In genomic region chr17:50279181-50279526, GRCh38 we compare ENCODE assay signal across 18 cellular contexts. TPM values are rescaled to one million over a fixed set of nuclear protein-coding genes. Genes with fewer than 3 reads are reported as not detected.
A peak's percentile ranks its signal among the peaks of the same experiment; 100 is the strongest.
DNase-seq lines count a peak whose midpoint lies in the region; ATAC-seq, FAIRE-seq and TF ChIP-seq lines count a peak whose summit lies in the region.
"Had no signal": no experiment of that assay in that cellular context is flagged by ENCODE, and none has a peak within 500 bp of the region (broad histone marks: within the 10 kb centered on the region; RNA-seq: fewer than 3 reads in every experiment).

No MANE protein-coding gene starts in this region.

- DNase-seq in AG20443 (ENCODE audit: low spot score) (peak; percentile 58), MG63 (peak; percentile 86), bronchial epithelial cell (ENCODE audit: low read depth) (peak; percentile 49), neuronal stem cell (ENCODE audit: low spot score) (no peak), NCI-H146 treated with DMSO at 0.1 percent for 48 hours (lab: John Stamatoyannopoulos, UW; ENCODE audit: unreplicated experiment) (no peak)
- DNase-seq in stimulated activated effector memory CD8-positive, alpha-beta T cell treated with anti-CD3 and anti-CD28 coated beads, Interleukin-12 subunit alpha, Interleukin-12 subunit beta, amount 100 ng/mL, for 72 hours (ENCODE audit: low spot score in 2 of 2) = no peak
- no peak for DNase-seq in activated CD4-positive, alpha-beta T cell treated with anti-CD3 and anti-CD28 coated beads, Interleukin-2, amount 50 U/mL, for 1 hour
- DNase-seq: activated gamma-delta T cell, KBM-7, NCI-H1694 treated with DMSO at 0.1 percent for 48 hours, NCI-H524 treated with DMSO at 0.1 percent for 48 hours, RPMI8226 had no signal

- H4K8ac ChIP-seq in neuronal stem cell (ENCODE audit: low read depth, low read length) = no peak overlapping the region

- no peak overlapping the region for H2BK12ac ChIP-seq in neuronal stem cell (ENCODE audit: low read length)

- peaks cover 0 to 21% of the 10 kb centered on the region in 2 donors for H3K4me1 ChIP-seq in neuronal stem cell (ENCODE audit: control insufficient read depth in 2 of 2, insufficient read depth in 1 of 2, low read depth in 1 of 2, low read length in 2 of 2)
- H3K4me1 ChIP-seq: parathyroid adenoma had no signal

- no peak for ATAC-seq in stimulated activated effector memory CD8-positive, alpha-beta T cell treated with anti-CD3 and anti-CD28 coated beads, Interleukin-12 subunit alpha, Interleukin-12 subunit beta, amount 100 ng/mL, for 72 hours
- ATAC-seq in GM18520 (IDR thresholded peaks at IDR 0.05; ENCODE audit: unreplicated experiment) = no peak
- ATAC-seq: GM12878 had no signal

- H3K4me2 ChIP-seq in neuronal stem cell (ENCODE audit: insufficient read depth, low read length, poor library complexity, severe bottlenecking) = no peak overlapping the region

- H3K79me1 ChIP-seq in neuronal stem cell (ENCODE audit: low read depth, low read length) = no peaks in the 10 kb centered on the region

- H3K27ac ChIP-seq in neuronal stem cell (replicated peaks; ENCODE audit: low read length) = no peak overlapping the region
- H3K27ac ChIP-seq: BLaER1 treated with 17β-estradiol and CSF1 and Interleukin-3, amounts not matched to agents 10 nM and 100 nM; parathyroid adenoma; thoracic aorta had no signal

- H3K9ac ChIP-seq in neuronal stem cell (ENCODE audit: low read depth, low read length, poor library complexity) = no peak overlapping the region
- H3K9ac ChIP-seq: BLaER1 treated with 17β-estradiol and CSF1 and Interleukin-3, amounts not matched to agents 10 nM and 100 nM; parathyroid adenoma had no signal

- H3K23ac ChIP-seq in neuronal stem cell (ENCODE audit: low read depth, low read length, poor library complexity) = no peak overlapping the region

- no peak overlapping the region for H2BK5ac ChIP-seq in neuronal stem cell (ENCODE audit: low read length)

- H3K14ac ChIP-seq in neuronal stem cell (ENCODE audit: low read length) = no peak overlapping the region

- H2AK5ac ChIP-seq in neuronal stem cell (ENCODE audit: low read depth, low read length) = peak overlapping the region; percentile 90

- H3K4me3 ChIP-seq in MG63 = no peak overlapping the region
- no peak overlapping the region for H3K4me3 ChIP-seq in bronchial epithelial cell (ENCODE audit: low read depth, low read length)
- H3K4me3 ChIP-seq in neuronal stem cell (ENCODE audit: low read length in 2 of 2) = no peak overlapping the region
- H3K4me3 ChIP-seq: BLaER1 treated with 17β-estradiol and CSF1 and Interleukin-3, amounts not matched to agents 10 nM and 100 nM; GM12878; thoracic aorta had no signal

- no CpG with 5 or more reads among the region's 4 CpGs for WGBS in neuronal stem cell (ENCODE audit: extremely low coverage in 2 of 2, insufficient read length in 2 of 2, insufficient replicate concordance in 1 of 2), 2 donors

- H3K27me3 ChIP-seq in MG63 = no peaks in the 10 kb centered on the region
- no peaks in the 10 kb centered on the region for H3K27me3 ChIP-seq in bronchial epithelial cell (ENCODE audit: control insufficient read depth, insufficient read depth, low read length)
- peaks cover 0 to 53% (median 5%) of the 10 kb centered on the region in 3 experiments for H3K27me3 ChIP-seq in neuronal stem cell (ENCODE audit: control insufficient read depth in 3 of 3, insufficient read depth in 3 of 3, low read depth in 1 of 3, low read length in 3 of 3)

- H3K9me3 ChIP-seq in MG63 = no peaks in the 10 kb centered on the region
- H3K9me3 ChIP-seq in neuronal stem cell (replicated peaks in 1 of 2; ENCODE audit: control insufficient read depth in 2 of 2, insufficient read depth in 1 of 2, low read depth in 1 of 2, low read length in 2 of 2) = no peaks in the 10 kb centered on the region
- H3K9me3 ChIP-seq: thoracic aorta had no signal

- H3K9me3 Mint-ChIP-seq in stimulated activated effector memory CD8-positive, alpha-beta T cell treated with anti-CD3 and anti-CD28 coated beads, Interleukin-12 subunit alpha, Interleukin-12 subunit beta, amount 100 ng/mL, for 72 hours = no peaks in the 10 kb centered on the region

- no peak overlapping the region for H2AFZ ChIP-seq in neuronal stem cell (ENCODE audit: low read length)
- H2AFZ ChIP-seq: parathyroid adenoma had no signal

- H3K4me3 Mint-ChIP-seq in stimulated activated effector memory CD8-positive, alpha-beta T cell treated with anti-CD3 and anti-CD28 coated beads, Interleukin-12 subunit alpha, Interleukin-12 subunit beta, amount 100 ng/mL, for 72 hours = no peak overlapping the region

- no peak overlapping the region for H3K4ac ChIP-seq in neuronal stem cell (ENCODE audit: low read length)

- no peak overlapping the region for H3K27ac Mint-ChIP-seq in stimulated activated effector memory CD8-positive, alpha-beta T cell treated with anti-CD3 and anti-CD28 coated beads, Interleukin-12 subunit alpha, Interleukin-12 subunit beta, amount 100 ng/mL, for 72 hours

- H3K36me3 Mint-ChIP-seq in stimulated activated effector memory CD8-positive, alpha-beta T cell treated with anti-CD3 and anti-CD28 coated beads, Interleukin-12 subunit alpha, Interleukin-12 subunit beta, amount 100 ng/mL, for 72 hours = no peaks in the 10 kb centered on the region

- FAIRE-seq in bronchial epithelial cell (lab: Jason Lieb, UNC) = no peak
- FAIRE-seq: GM12878 had no signal

- H2BK15ac ChIP-seq in neuronal stem cell (ENCODE audit: low read length) = no peak overlapping the region

- TF ChIP-seq CTCF in bronchial epithelial cell (IDR thresholded peaks at IDR 0.05; ENCODE audit: insufficient read depth, low read length, severe bottlenecking) = no peak

- H2BK120ac ChIP-seq in neuronal stem cell (ENCODE audit: low read depth, low read length) = peak overlapping the region; percentile 61

- peaks cover 33% of the 10 kb centered on the region for H3K36me3 ChIP-seq in MG63
- peaks cover 7% of the 10 kb centered on the region for H3K36me3 ChIP-seq in bronchial epithelial cell (ENCODE audit: control insufficient read depth, insufficient read depth, low read length)
- H3K36me3 ChIP-seq in neuronal stem cell (replicated peaks in 1 of 2; ENCODE audit: control insufficient read depth in 2 of 2, insufficient read depth in 2 of 2, low read length in 2 of 2) = no peaks in the 10 kb centered on the region

- no peak overlapping the region for H3K18ac ChIP-seq in neuronal stem cell (ENCODE audit: low read length)

- peaks cover 29% of the 10 kb centered on the region for H3K4me1 Mint-ChIP-seq in stimulated activated effector memory CD8-positive, alpha-beta T cell treated with anti-CD3 and anti-CD28 coated beads, Interleukin-12 subunit alpha, Interleukin-12 subunit beta, amount 100 ng/mL, for 72 hours

- no peak overlapping the region for H4K91ac ChIP-seq in neuronal stem cell (ENCODE audit: low read depth, low read length, poor library complexity)

RNA-seq across cellular contexts. Expression of gene TMEM92, which starts 4.9 kb away (rescaled TPM):
- not detected in 2 replicates for total RNA-seq in MG63 (2014; rRNA removed; shearing (Covaris generic); ENCODE audit: low replicate concordance)
- total RNA-seq in bronchial epithelial cell = 0.26 and 0.64 TPM in 2 replicates
- 5.0 TPM for polyA plus RNA-seq in neuronal stem cell (2013, experiment 1 of 2)
- 5.5 TPM for polyA plus RNA-seq in neuronal stem cell (2013, experiment 2 of 2)
- total RNA-seq: dermis microvascular lymphatic vessel endothelial cell had no signal

Comparison
In these comparisons a context has a peak if more than half of its experiments do, and no peak if none do; other contexts are left out.
1. DNase-seq: peak in AG20443 (single experiment), MG63 (single experiment) and bronchial epithelial cell (single experiment); none in neuronal stem cell (single experiment), NCI-H146 treated with DMSO at 0.1 percent for 48 hours (single experiment), stimulated activated effector memory CD8-positive, alpha-beta T cell treated with anti-CD3 and anti-CD28 coated beads, Interleukin-12 subunit alpha, Interleukin-12 subunit beta, amount 100 ng/mL, for 72 hours (0 of 2) and activated CD4-positive, alpha-beta T cell treated with anti-CD3 and anti-CD28 coated beads, Interleukin-2, amount 50 U/mL, for 1 hour (single experiment).